16 cellular contexts compared by ENCODE assay signal in genomic region chr13:98524391-98524790, GRCh38. TPM values are rescaled to one million over a fixed set of nuclear protein-coding genes. Genes with fewer than 3 reads are reported as not detected.
DNase-seq lines count a peak whose midpoint lies in the region; ATAC-seq lines count a peak whose summit lies in the region.
"Had no signal": no experiment of that assay in that cellular context is flagged by ENCODE, and none has a peak within 500 bp of the region (broad histone marks: within the 10 kb centered on the region; RNA-seq: fewer than 3 reads in every experiment).

No MANE protein-coding gene starts in this region.

- H3K4me1 ChIP-seq in CD8-positive, alpha-beta memory T cell (ENCODE audit: insufficient read depth, low read length), result peaks cover 65% of the 10 kb centered on the region
- peaks cover 55 to 63% of the 10 kb centered on the region in 2 donors for H3K4me1 ChIP-seq in naive thymus-derived CD4-positive, alpha-beta T cell (ENCODE audit: control insufficient read depth in 2 of 2, insufficient read depth in 2 of 2, low read length in 2 of 2)
- H3K4me1 ChIP-seq: parathyroid adenoma had no signal

- H3K9me3 Mint-ChIP-seq in CD8-positive, alpha-beta memory T cell, result no peaks in the 10 kb centered on the region
- no peaks in the 10 kb centered on the region for H3K9me3 Mint-ChIP-seq in activated naive CD8-positive, alpha-beta T cell (ENCODE audit: low read depth)
- H3K9me3 Mint-ChIP-seq in naive thymus-derived CD4-positive, alpha-beta T cell, result no peaks in the 10 kb centered on the region

- H3K4me3 Mint-ChIP-seq in CD8-positive, alpha-beta memory T cell, result peak overlapping the region in 5 of 7 donors; percentile 1 to 59 (median 21)
- no peak overlapping the region for H3K4me3 Mint-ChIP-seq in activated naive CD8-positive, alpha-beta T cell
- peak overlapping the region in 5 of 10 donors; percentile 21 to 61 (median 46) for H3K4me3 Mint-ChIP-seq in naive thymus-derived CD4-positive, alpha-beta T cell

- H3K27me3 ChIP-seq in CD8-positive, alpha-beta memory T cell (ENCODE audit: insufficient read depth, low read length, poor library complexity, severe bottlenecking), result no peaks in the 10 kb centered on the region
- no peaks in the 10 kb centered on the region for H3K27me3 ChIP-seq in naive thymus-derived CD4-positive, alpha-beta T cell (ENCODE audit: control insufficient read depth in 2 of 2, insufficient read depth in 2 of 2, low read length in 2 of 2)

- peak; percentile 45 for ATAC-seq in naive thymus-derived CD4-positive, alpha-beta T cell
- no peak for ATAC-seq in GM21619 (IDR thresholded peaks at IDR 0.05; ENCODE audit: unreplicated experiment)
- ATAC-seq in GM18517 (IDR thresholded peaks at IDR 0.05; ENCODE audit: unreplicated experiment), result no peak
- ATAC-seq: left colon had no signal

- H3K4me3 ChIP-seq in CD8-positive, alpha-beta memory T cell (ENCODE audit: low read length), result no peak overlapping the region
- no peak overlapping the region for H3K4me3 ChIP-seq in naive thymus-derived CD4-positive, alpha-beta T cell (ENCODE audit: low read length)
- H3K4me3 ChIP-seq: skin epidermis had no signal

- H3K9me3 ChIP-seq in CD8-positive, alpha-beta memory T cell (ENCODE audit: low read length), result no peaks in the 10 kb centered on the region
- H3K9me3 ChIP-seq in naive thymus-derived CD4-positive, alpha-beta T cell (ENCODE audit: control insufficient read depth in 2 of 3, low read length in 3 of 3), result no peaks in the 10 kb centered on the region

- DNase-seq in NCI-H2171 treated with DMSO at 0.1 percent for 48 hours (lab: John Stamatoyannopoulos, UW) (peak; percentile 15), NCI-H2171 (lab: John Stamatoyannopoulos, UW) (no peak), globus pallidus (ENCODE audit: low spot score) (no peak)
- DNase-seq in CD8-positive, alpha-beta memory T cell, result peak in 1 of 5 donors; percentile 15
- no peak for DNase-seq in naive thymus-derived CD4-positive, alpha-beta T cell
- DNase-seq: COR-L47; GDM1; HCEC 1CT; left colon; NCI-H2029 treated with DMSO at 0.1 percent for 48 hours; stimulated activated CD4-positive, alpha-beta T cell treated with anti-CD3 and anti-CD28 coated beads, Interleukin-4, amount 100 ng/mL, for 4 hours had no signal

- H3K36me3 ChIP-seq in CD8-positive, alpha-beta memory T cell (ENCODE audit: insufficient read depth, low read length), result no peaks in the 10 kb centered on the region
- no peaks in the 10 kb centered on the region for H3K36me3 ChIP-seq in naive thymus-derived CD4-positive, alpha-beta T cell (ENCODE audit: control insufficient read depth in 2 of 3, insufficient read depth in 3 of 3, low read length in 3 of 3)

- peaks cover 0 to 6% (median under 1%) of the 10 kb centered on the region in 3 donors for H3K36me3 Mint-ChIP-seq in CD8-positive, alpha-beta memory T cell
- H3K36me3 Mint-ChIP-seq in activated naive CD8-positive, alpha-beta T cell, result peaks cover 3% of the 10 kb centered on the region
- H3K36me3 Mint-ChIP-seq in naive thymus-derived CD4-positive, alpha-beta T cell, result peaks cover 0 to 5% (median under 1%) of the 10 kb centered on the region in 5 donors

- POLR2A ChIA-PET in CD8-positive, alpha-beta memory T cell (lab: Charles Lee), result no interaction called here
- POLR2A ChIA-PET in naive thymus-derived CD4-positive, alpha-beta T cell (lab: Charles Lee), result no interaction called here

- CTCF ChIA-PET in CD8-positive, alpha-beta memory T cell (lab: Charles Lee), result no interaction called here
- CTCF ChIA-PET in naive thymus-derived CD4-positive, alpha-beta T cell (lab: Charles Lee), result no interaction called here

- H3K27ac Mint-ChIP-seq in CD8-positive, alpha-beta memory T cell, result peak overlapping the region; percentile 76 to 90 (median 88)
- H3K27ac Mint-ChIP-seq in activated naive CD8-positive, alpha-beta T cell, result peak overlapping the region; percentile 54
- peak overlapping the region; percentile 38 to 85 (median 71) for H3K27ac Mint-ChIP-seq in naive thymus-derived CD4-positive, alpha-beta T cell

- peaks cover 91 to 98% (median 95%) of the 10 kb centered on the region in 3 donors for H3K4me1 Mint-ChIP-seq in CD8-positive, alpha-beta memory T cell
- H3K4me1 Mint-ChIP-seq in activated naive CD8-positive, alpha-beta T cell (ENCODE audit: low read depth), result peaks cover 91% of the 10 kb centered on the region
- peaks cover 69 to 99% (median 94%) of the 10 kb centered on the region in 7 donors for H3K4me1 Mint-ChIP-seq in naive thymus-derived CD4-positive, alpha-beta T cell

- H3K27ac ChIP-seq in CD8-positive, alpha-beta memory T cell (ENCODE audit: low read depth, low read length), result no peak overlapping the region
- H3K27ac ChIP-seq in naive thymus-derived CD4-positive, alpha-beta T cell (ENCODE audit: low read depth, low read length), result no peak overlapping the region
- H3K27ac ChIP-seq: parathyroid adenoma had no signal

- intact Hi-C loops in naive thymus-derived CD4-positive, alpha-beta T cell (cut with micrococcal nuclease), result no loop called here

- no peaks in the 10 kb centered on the region for H3K27me3 Mint-ChIP-seq in CD8-positive, alpha-beta memory T cell
- no peaks in the 10 kb centered on the region for H3K27me3 Mint-ChIP-seq in activated naive CD8-positive, alpha-beta T cell
- H3K27me3 Mint-ChIP-seq in naive thymus-derived CD4-positive, alpha-beta T cell, result no peaks in the 10 kb centered on the region

RNA-seq across cellular contexts. Expression of gene STK24, which starts 52.5 kb away (rescaled TPM):
- 100 to 1,000 TPM; 149 to 150 TPM for total RNA-seq in CD8-positive, alpha-beta memory T cell
- polyA plus RNA-seq in CD8-positive, alpha-beta memory T cell, result 63.6 TPM
- 100 to 1,000 TPM in 3 of 5 experiments, 10 to 100 TPM in 2; 90.1 to 148 (median 121) TPM for total RNA-seq in naive thymus-derived CD4-positive, alpha-beta T cell
- polyA plus RNA-seq in naive thymus-derived CD4-positive, alpha-beta T cell, result 10 to 100 TPM; 29.8 to 44.4 TPM
